ENCODE assay signal across 8 cellular contexts in the genomic region with DNA sequence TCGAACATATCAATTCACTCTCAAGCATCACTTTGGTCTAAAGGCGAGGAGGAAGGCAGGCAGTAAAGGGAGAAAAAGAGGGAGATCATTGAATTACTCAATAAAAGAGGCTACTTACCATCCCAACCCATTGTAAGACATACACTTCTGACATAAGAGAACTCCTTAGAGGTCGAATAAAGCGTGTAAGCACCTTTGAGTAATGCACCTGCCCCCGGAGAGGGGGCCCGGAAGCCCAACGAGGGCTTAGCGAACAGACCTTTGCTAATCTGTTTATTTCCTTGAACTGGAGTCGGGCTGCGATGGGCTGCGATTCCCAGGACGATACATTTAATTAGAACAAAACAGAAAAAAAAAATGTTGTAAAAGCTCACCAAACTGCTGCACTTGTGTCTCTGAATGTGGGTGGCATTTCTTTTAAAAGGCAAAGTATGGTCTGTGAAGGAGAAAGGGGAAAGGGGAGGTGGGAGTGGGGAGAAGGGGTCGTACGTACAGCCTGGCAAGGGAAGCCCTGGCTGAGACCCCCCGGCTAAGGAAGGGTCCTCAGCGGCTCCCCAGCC. TPM values are rescaled to one million over a fixed set of nuclear protein-coding genes. Genes with fewer than 3 reads are reported as not detected.
DNase-seq lines count a peak whose midpoint lies in the region; ATAC-seq and TF ChIP-seq lines count a peak whose summit lies in the region.

No MANE protein-coding gene starts in this region.

- peaks cover 20% of the 10 kb centered on the region for H3K79me2 ChIP-seq in trophoblast cell (ENCODE audit: control insufficient read depth, insufficient read depth, low read length, poor library complexity)

- peaks cover 26% of the 10 kb centered on the region for H3K79me1 ChIP-seq in trophoblast cell (ENCODE audit: low read length)

- H3K4me3 ChIP-seq in BE2C (ENCODE audit: low read depth, low read length): peak overlapping the region; percentile 99
- H3K4me3 ChIP-seq in Jurkat, Clone E6-1 (ENCODE audit: low read length): peak overlapping the region; percentile 97
- H3K4me3 ChIP-seq in trophoblast cell (ENCODE audit: low read depth, low read length): peak overlapping the region; percentile 77

- peak overlapping the region; percentile 11 for H3K27ac ChIP-seq in trophoblast cell (ENCODE audit: low read depth, low read length)

- no peak overlapping the region for H2AFZ ChIP-seq in trophoblast cell (ENCODE audit: insufficient read depth, low read length, poor library complexity)

- H4K12ac ChIP-seq in trophoblast cell (ENCODE audit: low read depth, low read length): no peak overlapping the region

- H4K91ac ChIP-seq in trophoblast cell (ENCODE audit: low read depth, low read length): peak overlapping the region; percentile 99

- no peaks in the 10 kb centered on the region for H3K27me3 ChIP-seq in BE2C
- no peaks in the 10 kb centered on the region for H3K27me3 ChIP-seq in trophoblast cell (ENCODE audit: insufficient read depth, low read length)

- H3K4me2 ChIP-seq in trophoblast cell (ENCODE audit: low read length): peak overlapping the region; percentile 83

- peaks cover 18% of the 10 kb centered on the region for H3K36me3 ChIP-seq in BE2C
- H3K36me3 ChIP-seq in trophoblast cell (ENCODE audit: control insufficient read depth in 1 of 2, insufficient read depth in 2 of 2, low read length in 2 of 2): peaks cover 2% of the 10 kb centered on the region in 2 experiments

- H4K8ac ChIP-seq in trophoblast cell (ENCODE audit: low read depth, low read length): peak overlapping the region; percentile 99

- H2BK5ac ChIP-seq in trophoblast cell (ENCODE audit: low read depth, low read length, poor library complexity): peak overlapping the region; percentile 98

- no peak overlapping the region for H2BK12ac ChIP-seq in trophoblast cell (ENCODE audit: low read length)

- WGBS in trophoblast cell (ENCODE audit: extremely low coverage, insufficient coverage, insufficient read length): no CpG with 5 or more reads among the region's 16 CpGs

- no peak for TF ChIP-seq CTCF in BE2C (IDR thresholded peaks at IDR 0.05; ENCODE audit: low read depth, low read length)

- H3K9me3 ChIP-seq in BE2C: no peaks in the 10 kb centered on the region
- no peaks in the 10 kb centered on the region for H3K9me3 ChIP-seq in trophoblast cell (ENCODE audit: insufficient read depth, low read depth, low read length)

- ATAC-seq in HG02642 (IDR thresholded peaks at IDR 0.05; ENCODE audit: poor library complexity, unreplicated experiment): no peak

- peak overlapping the region; percentile 99 for H3K18ac ChIP-seq in trophoblast cell (ENCODE audit: low read length)

- peak overlapping the region; percentile 96 for H3K14ac ChIP-seq in trophoblast cell (ENCODE audit: low read length)

- no peak overlapping the region for H2BK120ac ChIP-seq in trophoblast cell (ENCODE audit: insufficient read depth, low read length, poor library complexity)

- H3K9ac ChIP-seq in trophoblast cell (ENCODE audit: low read length): peak overlapping the region; percentile 86

- DNase-seq in BE2C (peak; percentile 31), erythroblast (lab: John Stamatoyannopoulos, UW) (peak; percentile 52 to 71), trophoblast cell (no peak), RKO (ENCODE audit: low spot score) (no peak), putamen (ENCODE audit: low spot score) (no peak)
- peak; percentile 26 for DNase-seq in Jurkat, Clone E6-1 (ENCODE audit: low read depth, low spot score)
- DNase-seq in activated CD8-positive, alpha-beta memory T cell treated with anti-CD3 and anti-CD28 coated beads, Interleukin-2, amount 50 U/mL, for 48 hours: peak; percentile 74

- H3K23ac ChIP-seq in trophoblast cell (ENCODE audit: low read length): no peak overlapping the region

- peak overlapping the region; percentile 93 for H3K4ac ChIP-seq in trophoblast cell (ENCODE audit: low read depth, low read length)

- no peak overlapping the region for H2AK5ac ChIP-seq in trophoblast cell (ENCODE audit: low read length)

- no peak for TF ChIP-seq POLR2A in erythroblast (IDR thresholded peaks at IDR 0.05; ENCODE audit: low read length)

- peaks cover 25% of the 10 kb centered on the region for H3K4me1 ChIP-seq in BE2C
- H3K4me1 ChIP-seq in trophoblast cell (ENCODE audit: control insufficient read depth in 1 of 2, insufficient read depth in 2 of 2, low read length in 2 of 2): peaks cover 9 to 10% of the 10 kb centered on the region in 2 experiments

RNA-seq across cellular contexts. Expression of gene ZC3H4, which starts 3.0 kb away (rescaled TPM):
- 17.5 TPM for polyA plus RNA-seq in BE2C (2012; ENCODE audit: insufficient read depth, insufficient read length, low read depth)
- 9.1 TPM for polyA plus RNA-seq in Jurkat, Clone E6-1 (2012; ENCODE audit: insufficient read depth, insufficient read length)
- polyA plus RNA-seq in trophoblast cell (2013): 17.0 and 17.4 TPM in 2 replicates

RNA-seq across cellular contexts. Expression of gene SAE1, which starts 20.0 kb away (rescaled TPM):
- 148 TPM for polyA plus RNA-seq in BE2C (2012; ENCODE audit: insufficient read depth, insufficient read length, low read depth)
- 227 TPM for polyA plus RNA-seq in Jurkat, Clone E6-1 (2012; ENCODE audit: insufficient read depth, insufficient read length)
- 152 and 161 TPM in 2 replicates for polyA plus RNA-seq in trophoblast cell (2013)

Comparison
In these comparisons a context has a peak if more than half of its experiments do, and no peak if none do; other contexts are left out.
1. DNase-seq: peak in BE2C (single experiment), Jurkat, Clone E6-1 (single experiment), activated CD8-positive, alpha-beta memory T cell treated with anti-CD3 and anti-CD28 coated beads, Interleukin-2, amount 50 U/mL, for 48 hours (single experiment) and erythroblast (2 of 2); none in trophoblast cell (0 of 2), RKO (single experiment) and putamen (single experiment).
2. Peak in every context shown above with its lines, with median percentiles within 50 percentile points of each other: H3K4me3 ChIP-seq.